Comparison of ENCODE assay signal across 32 cellular contexts in genomic region chr7:67896721-67897120, GRCh38.
"Had no signal": no experiment of that assay in that cellular context is flagged by ENCODE, and none has a peak within 500 bp of the region (broad histone marks: within the 10 kb centered on the region; RNA-seq: fewer than 3 reads in every experiment).

No MANE protein-coding gene starts in this region.

- H2AFZ ChIP-seq: hepatocyte had no signal

- H3K36me3 ChIP-seq: brain microvascular endothelial cell, esophagus muscularis mucosa, gastroesophageal sphincter, heart right ventricle, WERI-Rb-1 had no signal

- H3K4me3 ChIP-seq: coronary artery, dorsolateral prefrontal cortex, esophagus muscularis mucosa, gastroesophageal sphincter, heart right ventricle, hepatocyte had no signal

- DNase-seq: activated B cell treated with CpG ODN at 0.5 μM for 24 hours; activated CD4-positive, alpha-beta T cell treated with anti-CD3 and anti-CD28 coated beads for 48 hours; activated CD4-positive, alpha-beta T cell treated with anti-CD3 and anti-CD28 coated beads, Interleukin-2, amount 50 U/mL, for 1 hour; activated CD4-positive, alpha-beta T cell treated with anti-CD3 and anti-CD28 coated beads, Interleukin-2, amount 50 U/mL, for 48 hours; activated CD8-positive, alpha-beta memory T cell treated with anti-CD3 and anti-CD28 coated beads for 24 hours; activated CD8-positive, alpha-beta T cell treated with anti-CD3 and anti-CD28 coated beads for 36 hours; activated effector memory CD4-positive, alpha-beta T cell treated with Interleukin-2 at 50 U/mL for 16 hours; activated gamma-delta T cell treated with Interleukin-2 at 50 U/mL for 16 hours; activated naive CD4-positive, alpha-beta T cell treated with anti-CD3 and anti-CD28 coated beads, Interleukin-2, amount 50 U/mL, for 16 hours; activated naive CD4-positive, alpha-beta T cell treated with Interleukin-2 at 50 U/mL for 16 hours; activated T-cell treated with anti-CD3 and anti-CD28 coated beads, Interleukin-2, amount 50 U/mL, for 4 hours; amygdala; aorta; brain microvascular endothelial cell; dorsolateral prefrontal cortex; effector memory CD8-positive, alpha-beta T cell; erythroblast; foreskin melanocyte; heart right ventricle; T1000; WERI-Rb-1 had no signal

- H3K4me1 ChIP-seq: esophagus muscularis mucosa, gastroesophageal sphincter, heart right ventricle had no signal

- H3K27ac Mint-ChIP-seq: activated B cell treated with CpG ODN at 0.5 μM for 24 hours; activated CD8-positive, alpha-beta T cell treated with anti-CD3 and anti-CD28 coated beads for 36 hours; activated naive CD8-positive, alpha-beta T cell; activated T-helper 17 cell treated with anti-CD3 and anti-CD28 coated beads, Interleukin-2, amount 50 U/mL, for 72 hours; dendritic cell treated with granulocyte-macrophage colony-stimulating factor and Interleukin-4, amounts not matched to agents 40 ng/mL and 50 ng/mL, for 4 days; effector memory CD8-positive, alpha-beta T cell; T-helper 2 cell treated with Interferon-gamma antibody and Interleukin-4, amounts not matched to agents 5 μg/mL and 100 μg/mL, for 36 hours had no signal

- H3K27ac ChIP-seq: brain microvascular endothelial cell, coronary artery, dorsolateral prefrontal cortex, esophagus muscularis mucosa, gastroesophageal sphincter, heart right ventricle, hepatocyte, WERI-Rb-1 had no signal

- H3K27me3 ChIP-seq: brain microvascular endothelial cell, esophagus muscularis mucosa, gastroesophageal sphincter, hepatocyte had no signal

- H3K4me2 ChIP-seq: hepatocyte had no signal

- H3K27me3 Mint-ChIP-seq: activated B cell treated with CpG ODN at 0.5 μM for 24 hours; activated CD8-positive, alpha-beta T cell treated with anti-CD3 and anti-CD28 coated beads for 36 hours; activated naive CD8-positive, alpha-beta T cell; central memory CD8-positive, alpha-beta T cell; dendritic cell treated with granulocyte-macrophage colony-stimulating factor and Interleukin-4, amounts not matched to agents 40 ng/mL and 50 ng/mL, for 4 days; effector memory CD8-positive, alpha-beta T cell had no signal

- H3K79me2 ChIP-seq: hepatocyte had no signal

- H3K4me3 Mint-ChIP-seq: activated B cell treated with CpG ODN at 0.5 μM for 24 hours; activated CD8-positive, alpha-beta T cell treated with anti-CD3 and anti-CD28 coated beads for 36 hours; activated naive CD8-positive, alpha-beta T cell; activated T-cell treated with anti-CD3 and anti-CD28 coated beads, Interleukin-2, amount 50 U/mL, for 4 hours; activated T-helper 17 cell treated with anti-CD3 and anti-CD28 coated beads, Interleukin-2, amount 50 U/mL, for 72 hours; central memory CD8-positive, alpha-beta T cell; dendritic cell treated with granulocyte-macrophage colony-stimulating factor and Interleukin-4, amounts not matched to agents 40 ng/mL and 50 ng/mL, for 4 days; effector memory CD8-positive, alpha-beta T cell; T-helper 2 cell treated with Interferon-gamma antibody and Interleukin-4, amounts not matched to agents 5 μg/mL and 100 μg/mL, for 36 hours had no signal

- ATAC-seq: activated CD4-positive, CD25-positive, alpha-beta regulatory T cell treated with anti-CD3 and anti-CD28 coated beads, Interleukin-2, amount 50 U/mL, for 24 hours; activated CD8-positive, alpha-beta T cell treated with anti-CD3 and anti-CD28 coated beads for 36 hours; activated T-cell treated with anti-CD3 and anti-CD28 coated beads, Interleukin-2, amount 50 U/mL, for 4 hours; activated T-helper 17 cell treated with anti-CD3 and anti-CD28 coated beads, Interleukin-2, amount 50 U/mL, for 72 hours; effector memory CD8-positive, alpha-beta T cell; gastroesophageal sphincter; heart right ventricle had no signal

- FAIRE-seq: bronchial epithelial cell had no signal

- H3K9me3 ChIP-seq: esophagus muscularis mucosa, gastroesophageal sphincter had no signal

- H3K36me3 Mint-ChIP-seq: activated naive CD8-positive, alpha-beta T cell had no signal

- H3K4me1 Mint-ChIP-seq: activated B cell treated with CpG ODN at 0.5 μM for 24 hours; activated T-helper 17 cell treated with anti-CD3 and anti-CD28 coated beads, Interleukin-2, amount 50 U/mL, for 72 hours; central memory CD8-positive, alpha-beta T cell had no signal
